ENCODE assay signal across 19 cellular contexts in genomic region chr1:211604548-211604947, GRCh38. TPM values are rescaled to one million over a fixed set of nuclear protein-coding genes. Genes with fewer than 3 reads are reported as not detected.
DNase-seq lines count a peak whose midpoint lies in the region; ATAC-seq, FAIRE-seq and TF ChIP-seq lines count a peak whose summit lies in the region.
"Had no signal": no experiment of that assay in that cellular context is flagged by ENCODE, and none has a peak within 500 bp of the region (broad histone marks: within the 10 kb centered on the region; RNA-seq: fewer than 3 reads in every experiment).

No MANE protein-coding gene starts in this region.

- H3K27ac Mint-ChIP-seq in Caco-2 (ENCODE audit: unreplicated experiment): peak overlapping the region; percentile 32
- no peak overlapping the region for H3K27ac Mint-ChIP-seq in osteocyte (ENCODE audit: unreplicated experiment)
- H3K27ac Mint-ChIP-seq: CD4-positive, alpha-beta T cell; GM23338 had no signal

- BruUV-seq in Caco-2 (replicated peaks; lab: Mats Ljungman, UMichigan) (no TSS peak), PC-9 (replicated peaks; lab: Mats Ljungman, UMichigan) (no TSS peak), HepG2 (replicated peaks; lab: Mats Ljungman, UMichigan) (no TSS peak)

- H3K9me3 ChIP-seq in Caco-2: no peaks in the 10 kb centered on the region
- H3K9me3 ChIP-seq in PC-9 (ENCODE audit: insufficient read depth, low read depth): no peaks in the 10 kb centered on the region
- no peaks in the 10 kb centered on the region for H3K9me3 ChIP-seq in HepG2 (ENCODE audit: low read length)

- H3K27ac ChIP-seq in PC-9 (peak overlapping the region; percentile 84), HepG2 (ENCODE audit: extremely low read length, insufficient read depth, low read length) (peak overlapping the region; percentile 44)

- H3F3A ChIP-seq in PC-9 (ENCODE audit: insufficient read depth, low read depth): peaks cover 45% of the 10 kb centered on the region

- H3K9me3 Mint-ChIP-seq in Caco-2 (ENCODE audit: unreplicated experiment) (no peaks in the 10 kb centered on the region), osteocyte (ENCODE audit: unreplicated experiment) (no peaks in the 10 kb centered on the region)
- H3K9me3 Mint-ChIP-seq: CD4-positive, alpha-beta T cell; GM23338 had no signal

- H2AFZ ChIP-seq in PC-9: no peak overlapping the region
- H2AFZ ChIP-seq in HepG2 (ENCODE audit: low read length): no peak overlapping the region
- H2AFZ ChIP-seq: GM23338 had no signal

- in situ Hi-C loops in HepG2 (cut with HindIII; ENCODE audit: extremely low pct_ligation_motif_present, low pct_unique_long_range_greater_than_20kb): no loop called here

- H3K4me2 ChIP-seq in PC-9: peak overlapping the region; percentile 85
- peak overlapping the region; percentile 68 for H3K4me2 ChIP-seq in HepG2 (ENCODE audit: low read depth, low read length)
- H3K4me2 ChIP-seq: GM23338 had no signal

- POLR2A ChIA-PET in Caco-2 (lab: Charles Lee): no interaction called here
- POLR2A ChIA-PET in PC-9 (lab: Charles Lee; ENCODE audit: unreplicated experiment): interaction anchor here (0.9 kb wide), 1 partner anchor 25 kb away, joined by 7 read pairs; the partner anchor contains the start of gene SLC30A1
- POLR2A ChIA-PET in HepG2 (lab: Yijun Ruan, JAX): interaction anchor here (1.1 to 10.6 kb wide), 3 partner anchors 21 to 37 kb away, joined by 5 to 100 read pairs (median 79); partner anchors contain the start of gene SLC30A1

- H3K36me3 Mint-ChIP-seq in Caco-2 (ENCODE audit: insufficient read depth, unreplicated experiment): no peaks in the 10 kb centered on the region
- H3K36me3 Mint-ChIP-seq in osteocyte (ENCODE audit: unreplicated experiment): no peaks in the 10 kb centered on the region

- H4K20me1 ChIP-seq in PC-9 (ENCODE audit: insufficient read depth) (no peaks in the 10 kb centered on the region), HepG2 (ENCODE audit: insufficient read depth, low read length) (no peaks in the 10 kb centered on the region)

- H3K9ac ChIP-seq in HepG2 (ENCODE audit: insufficient read depth, low read depth, low read length): peak overlapping the region; percentile 54

- no peak for ATAC-seq in HepG2
- no peak for ATAC-seq in HG03442 (IDR thresholded peaks at IDR 0.05; ENCODE audit: unreplicated experiment)
- ATAC-seq: GM23338 had no signal

- TF ChIP-seq EP300 in HepG2 (IDR thresholded peaks at IDR 0.05; ENCODE audit: low read depth in 2 of 2, low read length in 2 of 2): no peak
- no peak for TF ChIP-seq EP300 in HepG2 (CRISPR knock-in tag; IDR thresholded peaks at IDR 0.05; ENCODE audit: borderline replicate concordance)

- CTCF ChIA-PET in Caco-2 (lab: Charles Lee) (interaction anchor here (1.5 to 2.0 kb wide), 2 partner anchors 20 to 25 kb away, joined by 6 to 7 read pairs; no protein-coding TSS in a partner anchor), PC-9 (lab: Charles Lee) (no interaction called here), HepG2 (lab: Yijun Ruan, JAX; ENCODE audit: low intra/inter-chr PET ratio, low total read pairs) (no interaction called here)

- TF ChIP-seq CTCF in Caco-2 (IDR thresholded peaks at IDR 0.05; ENCODE audit: insufficient read depth in 1 of 2, low read depth in 1 of 2, low read length in 1 of 2, severe bottlenecking in 1 of 2, unreplicated experiment in 1 of 2): no peak
- TF ChIP-seq CTCF in PC-9 (conservative IDR thresholded peaks at IDR 0.05): no peak
- no peak for TF ChIP-seq CTCF in HepG2 (CRISPR knock-in tag; IDR thresholded peaks at IDR 0.05)
- TF ChIP-seq CTCF in osteocyte (IDR thresholded peaks at IDR 0.05): no peak

- H3K4me3 Mint-ChIP-seq in Caco-2 (ENCODE audit: unreplicated experiment) (no peak overlapping the region), osteocyte (ENCODE audit: unreplicated experiment) (no peak overlapping the region)
- H3K4me3 Mint-ChIP-seq: CD4-positive, alpha-beta T cell; GM23338 had no signal

- H3K4me1 Mint-ChIP-seq in Caco-2 (ENCODE audit: low read depth, unreplicated experiment) (peaks cover 66% of the 10 kb centered on the region), osteocyte (ENCODE audit: unreplicated experiment) (peaks cover 27% of the 10 kb centered on the region)
- H3K4me1 Mint-ChIP-seq: GM23338 had no signal

- H3K4me1 ChIP-seq in Caco-2: peaks cover 62% of the 10 kb centered on the region
- peaks cover 56% of the 10 kb centered on the region for H3K4me1 ChIP-seq in PC-9 (replicated peaks; ENCODE audit: insufficient read depth)
- peaks cover 80% of the 10 kb centered on the region for H3K4me1 ChIP-seq in HepG2 (ENCODE audit: insufficient read depth, low read length)

- FAIRE-seq in HepG2 (lab: Jason Lieb, UNC): peak; percentile 60
- FAIRE-seq: D721Med, G401.6, GM12891 had no signal

- H3K27me3 ChIP-seq in Caco-2 (replicated peaks; ENCODE audit: control insufficient read depth, insufficient read depth, low read length) (no peaks in the 10 kb centered on the region), PC-9 (ENCODE audit: insufficient read depth, low read depth) (no peaks in the 10 kb centered on the region), HepG2 (ENCODE audit: control insufficient read depth in 1 of 2, insufficient read depth in 2 of 2, low read length in 2 of 2) (no peaks in the 10 kb centered on the region)

- H3K79me2 ChIP-seq in PC-9 (ENCODE audit: low read depth) (peaks cover 42% of the 10 kb centered on the region), HepG2 (ENCODE audit: insufficient read depth, low read length) (peaks cover 23% of the 10 kb centered on the region)

- H3K4me3 ChIP-seq in Caco-2 (ENCODE audit: low read depth, low read length) (no peak overlapping the region), PC-9 (peak overlapping the region; percentile 62), HepG2 (replicated peaks in 1 of 3; ENCODE audit: insufficient read depth in 1 of 3, low read depth in 2 of 3, low read length in 3 of 3) (peak overlapping the region in 2 of 3 experiments; percentile 42 to 65; a peak in 3 of 6 replicates)
- H3K4me3 ChIP-seq: GM23338 had no signal

- no peak for TF ChIP-seq POLR2A in HepG2 (IDR thresholded peaks at IDR 0.05; ENCODE audit: insufficient read depth in 1 of 2, low read depth in 2 of 2, low read length in 2 of 2)

- 30% methylated on average over 2 of the region's 2 CpGs for WGBS in HepG2 (ENCODE audit: low lambda C conversion rate)

- no peaks in the 10 kb centered on the region for H3K36me3 ChIP-seq in Caco-2 (ENCODE audit: control insufficient read depth, insufficient read depth, low read length)
- 0 out of 2 replicates have a peak, but pooled peaks cover 5% of the 10 kb centered on the region for H3K36me3 ChIP-seq in PC-9 (ENCODE audit: low read depth)
- no peaks in the 10 kb centered on the region for H3K36me3 ChIP-seq in HepG2 (replicated peaks in 1 of 2; ENCODE audit: control insufficient read depth in 1 of 2, insufficient read depth in 2 of 2, low read length in 2 of 2)

- no peaks in the 10 kb centered on the region for H3K9me2 ChIP-seq in PC-9 (ENCODE audit: insufficient read depth)

- TF ChIP-seq RAD21 in HepG2 (CRISPR knock-in tag; IDR thresholded peaks at IDR 0.05): no peak

- H3K27me3 Mint-ChIP-seq in Caco-2 (ENCODE audit: insufficient read depth, unreplicated experiment) (no peaks in the 10 kb centered on the region), osteocyte (ENCODE audit: unreplicated experiment) (no peaks in the 10 kb centered on the region)

- no peak for DNase-seq in Caco-2
- DNase-seq in NCI-H69 (lab: John Stamatoyannopoulos, UW): peak; percentile 9
- DNase-seq in PC-9: no peak
- peak; percentile 41 for DNase-seq in HepG2 (ENCODE audit: low spot score)
- DNase-seq in activated gamma-delta T cell treated with Interleukin-2 at 50 U/mL for 16 hours: no peak
- DNase-seq in T-helper 1 cell: no peak
- DNase-seq in osteocyte (ENCODE audit: extremely low spot score, unreplicated experiment): no peak
- DNase-seq: ACHN; C1 segment of cervical spinal cord; CD4-positive, alpha-beta T cell; DMS153; DMS79 treated with DMSO at 0.1 percent for 48 hours; EL; H7 had no signal

- intact Hi-C loops in Caco-2 (cut with micrococcal nuclease; ENCODE audit: unreplicated experiment) (loop anchor here (1.0 kb wide), 1 partner anchor 21 kb away; no protein-coding TSS in a partner anchor), PC-9 (cut with micrococcal nuclease; ENCODE audit: unreplicated experiment) (no loop called here), HepG2 (cut with micrococcal nuclease; ENCODE audit: unreplicated experiment) (no loop called here)

TF ChIP-seq in HepG2, 621 proteins besides CTCF, POLR2A, EP300 and RAD21 (continues in another document):
- TF ChIP-seq SAP130 (CRISPR knock-in tag; IDR thresholded peaks at IDR 0.05; ENCODE audit: low read depth) (peak; percentile 66), HMG20A (CRISPR knock-in tag; IDR thresholded peaks at IDR 0.05; ENCODE audit: borderline replicate concordance) (0 out of 2 replicates have a peak, but pooled peaks have one; percentile 16), ZNF644 (CRISPR knock-in tag; IDR thresholded peaks at IDR 0.05; ENCODE audit: low read depth) (0 out of 2 replicates have a peak, but pooled peaks have one; percentile 31), FOXA1 (IDR thresholded peaks at IDR 0.05) (no peak), FOXA1 (CRISPR knock-in tag; IDR thresholded peaks at IDR 0.05) (peak; percentile 94)

RNA-seq across cellular contexts. Expression of gene SLC30A1, which starts 25.6 kb away (rescaled TPM):
- total RNA-seq in Caco-2 (2022) (21.6 and 26.6 TPM in 2 replicates), PC-9 (2021) (26.8 and 27.6 TPM in 2 replicates), HepG2 (2016; rRNA removed; fragmentation: Illumina TruSeq; extraction: Trizol) (24.4 and 26.8 TPM in 2 replicates), osteocyte (12.1 and 14.2 TPM in 2 replicates)
- total RNA-seq in HepG2 (2016; cell fraction: cytosol; rRNA removed; fragmentation: Illumina TruSeq; extraction: Trizol; ENCODE audit: low read depth): 3.1 and 3.8 TPM in 2 replicates
- total RNA-seq in HepG2 (2016; cell fraction: insoluble cytoplasmic fraction; rRNA removed; fragmentation: Illumina TruSeq; extraction: Trizol): 25.5 and 28.3 TPM in 2 replicates
- 15.5 and 17.6 TPM in 2 replicates for total RNA-seq in HepG2 (2016; cell fraction: membrane; rRNA removed; fragmentation: Illumina TruSeq; extraction: Trizol)
- 49.0 and 51.0 TPM in 2 replicates for total RNA-seq in HepG2 (2016; cell fraction: nucleus; rRNA removed; fragmentation: Illumina TruSeq; extraction: Trizol)
- polyA plus RNA-seq in HepG2 (2011; rRNA removed): 5.8 and 5.9 TPM in 2 replicates
- 3.5 and 4.9 TPM in 2 replicates for polyA plus RNA-seq in HepG2 (2011; cell fraction: cytosol; rRNA removed)
- polyA plus RNA-seq in HepG2 (2011; cell fraction: nucleus; rRNA removed): 4.2 and 5.1 TPM in 2 replicates
- polyA plus RNA-seq in HepG2 (2012): 18.3 and 19.9 TPM in 2 replicates
- 2.5 and 2.6 TPM in 2 replicates for polyA plus RNA-seq in HepG2 (2016; cell fraction: cytosol; fragmentation: Illumina TruSeq; extraction: Trizol; ENCODE audit: low read depth)
- 19.7 and 25.1 TPM in 2 replicates for polyA plus RNA-seq in HepG2 (2016; cell fraction: insoluble cytoplasmic fraction; fragmentation: Illumina TruSeq; extraction: Trizol; ENCODE audit: low read depth)
- 6.2 and 6.7 TPM in 2 replicates for polyA plus RNA-seq in HepG2 (2016; cell fraction: membrane; fragmentation: Illumina TruSeq; extraction: Trizol; ENCODE audit: low read depth)
- 53.6 and 54.2 TPM in 2 replicates for polyA plus RNA-seq in HepG2 (2016; cell fraction: nucleus; fragmentation: Illumina TruSeq; extraction: Trizol; ENCODE audit: insufficient read depth, low read depth)
- 9.6 and 24.6 TPM in 2 replicates for polyA minus RNA-seq in HepG2 (2011; rRNA and poly(A)+ RNA removed; ENCODE audit: low replicate concordance)
- polyA minus RNA-seq in HepG2 (2011; cell fraction: cytosol; rRNA and poly(A)+ RNA removed): 10.8 and 15.0 TPM in 2 replicates
- 14.9 and 15.0 TPM in 2 replicates for polyA minus RNA-seq in HepG2 (2011; cell fraction: nucleus; rRNA and poly(A)+ RNA removed)

Comparison
In these comparisons a context has a peak if more than half of its experiments do, and no peak if none do; other contexts are left out.
1. DNase-seq: peak in NCI-H69 (single experiment) and HepG2 (single experiment); none in Caco-2 (0 of 2), PC-9 (0 of 2), activated gamma-delta T cell treated with Interleukin-2 at 50 U/mL for 16 hours (single experiment), T-helper 1 cell (0 of 5) and osteocyte (single experiment).